ENCODE assay signal across 33 cellular contexts in genomic region chr1:39648496-39648895, GRCh38. TPM values are rescaled to one million over a fixed set of nuclear protein-coding genes. Genes with fewer than 3 reads are reported as not detected.
"Had no signal": no experiment of that assay in that cellular context is flagged by ENCODE, and none has a peak within 500 bp of the region (broad histone marks: within the 10 kb centered on the region; RNA-seq: fewer than 3 reads in every experiment).

No MANE protein-coding gene starts in this region.

- H3K79me2 ChIP-seq: hepatocyte, parathyroid adenoma had no signal

- H2AFZ ChIP-seq: hepatocyte, neural progenitor cell, parathyroid adenoma had no signal

- H3K4me2 ChIP-seq: hepatocyte, neural progenitor cell, smooth muscle cell had no signal

- ATAC-seq: activated CD8-positive, alpha-beta T cell treated with anti-CD3 and anti-CD28 coated beads for 36 hours; activated naive CD4-positive, alpha-beta T cell treated with anti-CD3 and anti-CD28 coated beads, Interleukin-2, amount 50 U/mL, for 72 hours; activated T-cell treated with anti-CD3 and anti-CD28 coated beads, Interleukin-2, amount 50 U/mL, for 4 hours; activated T-helper 17 cell treated with anti-CD3 and anti-CD28 coated beads, Interleukin-2, amount 50 U/mL, for 72 hours; gastrocnemius medialis; left colon; naive thymus-derived CD8-positive, alpha-beta T cell; psoas muscle; SK-N-SH treated with all-trans-retinoic acid at 6 μM for 48 hours; T-helper 17 cell had no signal

- H3K9me3 ChIP-seq: esophagus squamous epithelium, gastrocnemius medialis, psoas muscle, sigmoid colon, vagina had no signal

- H3K4me3 ChIP-seq: esophagus squamous epithelium, gastrocnemius medialis, hepatocyte, neural progenitor cell, psoas muscle, sigmoid colon, smooth muscle cell, vagina had no signal

- H3K27me3 Mint-ChIP-seq: activated CD8-positive, alpha-beta T cell treated with anti-CD3 and anti-CD28 coated beads for 36 hours; activated T-helper 17 cell treated with anti-CD3 and anti-CD28 coated beads, Interleukin-2, amount 50 U/mL, for 72 hours had no signal

- H3K27ac Mint-ChIP-seq: activated CD8-positive, alpha-beta T cell treated with anti-CD3 and anti-CD28 coated beads for 36 hours; activated naive CD4-positive, alpha-beta T cell treated with anti-CD3 and anti-CD28 coated beads, Interleukin-2, amount 50 U/mL, for 72 hours; activated T-helper 17 cell treated with anti-CD3 and anti-CD28 coated beads, Interleukin-2, amount 50 U/mL, for 72 hours; T-helper 17 cell; type B pancreatic cell had no signal

- H3K27ac ChIP-seq: epithelial cell of prostate, esophagus squamous epithelium, hepatocyte, neural progenitor cell, parathyroid adenoma, psoas muscle, vagina had no signal

- H3K27me3 ChIP-seq: gastrocnemius medialis, hepatocyte, sigmoid colon, vagina had no signal

- H3K9me3 Mint-ChIP-seq: activated CD8-positive, alpha-beta T cell treated with anti-CD3 and anti-CD28 coated beads for 36 hours; activated naive CD4-positive, alpha-beta T cell treated with anti-CD3 and anti-CD28 coated beads, Interleukin-2, amount 50 U/mL, for 72 hours; activated T-cell treated with anti-CD3 and anti-CD28 coated beads, Interleukin-2, amount 50 U/mL, for 4 hours; activated T-helper 17 cell treated with anti-CD3 and anti-CD28 coated beads, Interleukin-2, amount 50 U/mL, for 72 hours; naive thymus-derived CD8-positive, alpha-beta T cell; neural progenitor cell; type B pancreatic cell had no signal

- H3K4me3 Mint-ChIP-seq: activated CD8-positive, alpha-beta T cell treated with anti-CD3 and anti-CD28 coated beads for 36 hours; activated T-cell treated with anti-CD3 and anti-CD28 coated beads, Interleukin-2, amount 50 U/mL, for 4 hours; activated T-helper 17 cell treated with anti-CD3 and anti-CD28 coated beads, Interleukin-2, amount 50 U/mL, for 72 hours; brain; naive thymus-derived CD8-positive, alpha-beta T cell; neural progenitor cell; T-helper 17 cell; type B pancreatic cell had no signal

- DNase-seq: activated CD4-positive, alpha-beta T cell treated with anti-CD3 and anti-CD28 coated beads for 1 hour; activated CD4-positive, alpha-beta T cell treated with anti-CD3 and anti-CD28 coated beads, Interleukin-2, amount 50 U/mL, for 1 hour; activated CD8-positive, alpha-beta T cell treated with anti-CD3 and anti-CD28 coated beads for 36 hours; activated gamma-delta T cell treated with Interleukin-2 at 50 U/mL for 16 hours; activated T-cell treated with anti-CD3 and anti-CD28 coated beads, Interleukin-2, amount 50 U/mL, for 4 hours; aorta; dermis blood vessel endothelial cell; effector CD4-positive, alpha-beta T cell; esophagus squamous epithelium; gastrocnemius medialis; glutamatergic neuron; kidney; left colon; midbrain; naive thymus-derived CD8-positive, alpha-beta T cell; occipital lobe; psoas muscle; sigmoid colon; stimulated activated CD4-positive, alpha-beta T cell treated with anti-CD3 and anti-CD28 coated beads, Interleukin-1b, Interleukin-23, amount 100 ng/mL, for 48 hours; stimulated activated naive CD4-positive, alpha-beta T cell treated with Interleukin-2 at 50 U/mL for 16 hours; T-helper 17 cell had no signal

- H3K36me3 ChIP-seq: esophagus squamous epithelium, gastrocnemius medialis, neural progenitor cell, sigmoid colon, vagina had no signal

- H3K9ac ChIP-seq: neural progenitor cell, parathyroid adenoma had no signal

- H3K4me1 ChIP-seq: neural progenitor cell, parathyroid adenoma had no signal

- H3K36me3 Mint-ChIP-seq: activated naive CD4-positive, alpha-beta T cell treated with anti-CD3 and anti-CD28 coated beads, Interleukin-2, amount 50 U/mL, for 72 hours; brain; naive thymus-derived CD8-positive, alpha-beta T cell; neural progenitor cell; type B pancreatic cell had no signal

RNA-seq across cellular contexts. Expression of gene NT5C1A, which starts 23.4 kb away (rescaled TPM):
- total RNA-seq: activated T-cell treated with anti-CD3 and anti-CD28 coated beads, Interleukin-2, amount 50 U/mL, for 4 hours; activated T-helper 17 cell treated with anti-CD3 and anti-CD28 coated beads, Interleukin-2, amount 50 U/mL, for 72 hours; dermis blood vessel endothelial cell; esophagus squamous epithelium; left colon; lower leg skin; sigmoid colon; smooth muscle cell; vagina had no signal

RNA-seq across cellular contexts. Expression of gene HPCAL4, which starts 42.7 kb away (rescaled TPM):
- total RNA-seq: aorta, lower leg skin had no signal
